8 cellular contexts compared by ENCODE assay signal in the genomic region with DNA sequence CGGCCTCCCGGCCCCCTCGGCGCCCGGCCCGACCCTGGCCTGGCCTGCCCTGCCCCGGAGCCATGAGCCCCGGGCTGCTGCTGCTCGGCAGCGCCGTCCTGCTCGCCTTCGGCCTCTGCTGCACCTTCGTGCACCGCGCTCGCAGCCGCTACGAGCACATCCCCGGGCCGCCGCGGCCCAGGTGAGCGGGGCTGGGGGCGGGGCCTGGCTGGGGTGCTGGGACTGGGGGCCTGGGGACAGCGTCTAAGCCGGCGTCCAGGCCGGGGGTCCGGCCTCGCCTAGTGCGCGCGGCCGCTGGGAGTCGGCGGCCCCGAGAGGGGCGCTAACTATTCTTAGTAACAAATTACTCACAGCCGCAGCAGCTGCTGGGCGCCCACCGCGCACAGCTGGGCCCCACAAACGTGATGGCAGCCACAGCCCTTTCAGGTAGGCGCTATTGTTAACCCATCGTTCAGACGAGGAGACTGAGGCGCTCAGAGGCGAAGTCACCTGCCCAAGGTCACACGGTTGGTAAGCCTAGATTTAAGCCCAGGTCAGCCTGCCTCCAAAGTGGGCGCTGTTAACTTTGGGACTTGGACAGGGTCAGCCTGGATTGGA. TPM values are rescaled to one million over a fixed set of nuclear protein-coding genes. Genes with fewer than 3 reads are reported as not detected.
DNase-seq lines count a peak whose midpoint lies in the region; ATAC-seq lines count a peak whose summit lies in the region.

No MANE protein-coding gene starts in this region.

- H3K4me1 ChIP-seq in neuron (ENCODE audit: insufficient read depth, low read length): peaks cover 29% of the 10 kb centered on the region

- no peak overlapping the region for H3K4me3 Mint-ChIP-seq in stimulated activated naive CD8-positive, alpha-beta T cell treated with anti-CD3 and anti-CD28 coated beads, Interleukin-15, amount 100 ng/mL, for 72 hours
- no peak overlapping the region for H3K4me3 Mint-ChIP-seq in activated T-helper 17 cell treated with anti-CD3 and anti-CD28 coated beads, Interleukin-2, amount 50 U/mL, for 72 hours

- no peaks in the 10 kb centered on the region for H3K36me3 Mint-ChIP-seq in activated T-helper 17 cell treated with anti-CD3 and anti-CD28 coated beads, Interleukin-2, amount 50 U/mL, for 72 hours (ENCODE audit: low read depth)

- peak; percentile 51 for ATAC-seq in stimulated activated naive CD8-positive, alpha-beta T cell treated with anti-CD3 and anti-CD28 coated beads, Interleukin-15, amount 100 ng/mL, for 72 hours
- no peak for ATAC-seq in stimulated activated naive CD8-positive, alpha-beta T cell treated with anti-CD3 and anti-CD28 coated beads, Interleukin-15, Interleukin-2, amounts not matched to agents 100 U/mL and 50 U/mL, for 24 hours
- ATAC-seq in HG03378 (IDR thresholded peaks at IDR 0.05; ENCODE audit: unreplicated experiment): peak; percentile 23
- ATAC-seq in activated T-helper 17 cell treated with anti-CD3 and anti-CD28 coated beads, Interleukin-2, amount 50 U/mL, for 72 hours (replicated peaks): no peak
- ATAC-seq in HG03571 (IDR thresholded peaks at IDR 0.05; ENCODE audit: unreplicated experiment): no peak

- peak overlapping the region; percentile 26 for H3K27ac ChIP-seq in caudate nucleus (ENCODE audit: low read depth, low read length)

- no peak overlapping the region for H3K27ac Mint-ChIP-seq in stimulated activated naive CD8-positive, alpha-beta T cell treated with anti-CD3 and anti-CD28 coated beads, Interleukin-15, amount 100 ng/mL, for 72 hours
- no peak overlapping the region for H3K27ac Mint-ChIP-seq in activated T-helper 17 cell treated with anti-CD3 and anti-CD28 coated beads, Interleukin-2, amount 50 U/mL, for 72 hours

- no peaks in the 10 kb centered on the region for H3K9me3 ChIP-seq in neuron (ENCODE audit: low read length)

- H3K27me3 ChIP-seq in neuron (ENCODE audit: insufficient read depth, low read length): no peaks in the 10 kb centered on the region

- H3K36me3 ChIP-seq in neuron (ENCODE audit: insufficient read depth, low read length): no peaks in the 10 kb centered on the region

- H3K4me1 Mint-ChIP-seq in stimulated activated naive CD8-positive, alpha-beta T cell treated with anti-CD3 and anti-CD28 coated beads, Interleukin-15, amount 100 ng/mL, for 72 hours: peaks cover 24% of the 10 kb centered on the region
- H3K4me1 Mint-ChIP-seq in activated T-helper 17 cell treated with anti-CD3 and anti-CD28 coated beads, Interleukin-2, amount 50 U/mL, for 72 hours: peaks cover 5% of the 10 kb centered on the region

- H2AFZ ChIP-seq in neuron (ENCODE audit: low read depth, low read length): peak overlapping the region; percentile 62

- no peak for DNase-seq in stimulated activated naive CD8-positive, alpha-beta T cell treated with anti-CD3 and anti-CD28 coated beads, Interleukin-15, amount 100 ng/mL, for 72 hours
- no peak for DNase-seq in stimulated activated naive CD8-positive, alpha-beta T cell treated with anti-CD3 and anti-CD28 coated beads, Interleukin-15, Interleukin-2, amounts not matched to agents 100 U/mL and 50 U/mL, for 24 hours
- DNase-seq in caudate nucleus (lab: John Stamatoyannopoulos, UW) (peak in 1 of 61 donors; percentile 76), NCI-H146 (lab: John Stamatoyannopoulos, UW) (no peak)

- H3K4me3 ChIP-seq in neuron (ENCODE audit: low read length): peak overlapping the region; percentile 66

- peaks cover 44% of the 10 kb centered on the region for H3K27me3 Mint-ChIP-seq in stimulated activated naive CD8-positive, alpha-beta T cell treated with anti-CD3 and anti-CD28 coated beads, Interleukin-15, amount 100 ng/mL, for 72 hours
- H3K27me3 Mint-ChIP-seq in activated T-helper 17 cell treated with anti-CD3 and anti-CD28 coated beads, Interleukin-2, amount 50 U/mL, for 72 hours: peaks cover 8% of the 10 kb centered on the region

- H3K9me3 Mint-ChIP-seq in stimulated activated naive CD8-positive, alpha-beta T cell treated with anti-CD3 and anti-CD28 coated beads, Interleukin-15, amount 100 ng/mL, for 72 hours: no peaks in the 10 kb centered on the region
- H3K9me3 Mint-ChIP-seq in activated T-helper 17 cell treated with anti-CD3 and anti-CD28 coated beads, Interleukin-2, amount 50 U/mL, for 72 hours: no peaks in the 10 kb centered on the region

RNA-seq across cellular contexts. Expression of a gene that starts 0.4 kb away (rescaled TPM):
- under 1 TPM; 0.04 to 0.16 TPM for total RNA-seq in activated T-helper 17 cell treated with anti-CD3 and anti-CD28 coated beads, Interleukin-2, amount 50 U/mL, for 72 hours

RNA-seq across cellular contexts. Expression of a gene that starts 39.5 kb away (rescaled TPM):
- under 1 TPM in 1 of 2 donors, not detected in 1; 0.19 TPM for total RNA-seq in activated T-helper 17 cell treated with anti-CD3 and anti-CD28 coated beads, Interleukin-2, amount 50 U/mL, for 72 hours

Comparison
In these comparisons a context has a peak if more than half of its experiments do, and no peak if none do; other contexts are left out.
1. ATAC-seq: peak in stimulated activated naive CD8-positive, alpha-beta T cell treated with anti-CD3 and anti-CD28 coated beads, Interleukin-15, amount 100 ng/mL, for 72 hours (single experiment) and HG03378 (single experiment); none in stimulated activated naive CD8-positive, alpha-beta T cell treated with anti-CD3 and anti-CD28 coated beads, Interleukin-15, Interleukin-2, amounts not matched to agents 100 U/mL and 50 U/mL, for 24 hours (single experiment), activated T-helper 17 cell treated with anti-CD3 and anti-CD28 coated beads, Interleukin-2, amount 50 U/mL, for 72 hours (single experiment) and HG03571 (single experiment).